In the genomic region with DNA sequence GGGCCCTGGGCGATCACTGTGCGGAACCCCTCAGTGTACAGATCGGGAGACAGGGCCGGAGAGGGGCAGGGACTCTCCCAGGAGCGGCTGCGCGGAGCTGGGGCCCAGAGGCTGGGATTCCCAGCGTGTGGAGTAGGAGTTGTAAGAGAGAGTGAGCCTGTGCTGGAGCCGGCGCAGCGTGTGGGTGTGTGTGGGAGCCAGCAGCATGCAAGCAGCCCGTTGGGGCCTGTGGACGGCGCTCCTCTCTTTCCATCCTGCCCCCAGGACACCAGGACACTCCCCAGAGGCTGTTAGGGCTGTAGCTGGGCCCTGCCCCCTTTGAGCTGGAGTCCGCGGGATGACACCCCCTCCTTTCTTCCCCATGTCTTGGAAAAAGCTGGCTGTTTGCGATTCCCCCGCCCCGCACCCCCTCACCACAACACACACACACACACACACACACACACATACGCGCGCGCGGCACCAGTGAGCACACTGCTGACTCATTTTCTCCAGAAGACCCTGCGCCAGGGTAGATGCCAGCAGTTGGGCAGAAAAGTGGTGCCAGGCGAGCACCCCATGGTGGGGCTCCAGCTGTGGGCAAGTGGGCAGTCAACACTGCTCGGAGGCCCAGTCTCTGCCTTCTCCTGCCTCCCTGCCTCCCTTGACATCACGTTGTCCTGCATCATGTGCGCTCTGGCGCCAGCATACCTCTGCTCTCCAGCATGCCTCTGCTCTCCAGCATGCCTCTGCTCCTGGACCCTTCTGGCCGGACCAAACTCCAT, we compare ENCODE assay signal across 1 cellular context.
TF ChIP-seq lines count a peak whose summit lies in the region.

No MANE protein-coding gene starts in this region.

TF ChIP-seq in IMR-90, 13 proteins besides CTCF, POLR2A, EP300 and RAD21 (continued from another document):
- TF ChIP-seq SMC3 (IDR thresholded peaks at IDR 0.05; ENCODE audit: low read depth, low read length) (no peak), MAZ (IDR thresholded peaks at IDR 0.05; ENCODE audit: borderline replicate concordance, low read depth, low read length) (peak; percentile 61; the same call in 1 of the 2 replicates), MXI1 (IDR thresholded peaks at IDR 0.05; ENCODE audit: borderline replicate concordance, low read depth, low read length) (peak; percentile 84)
TF ChIP-seq in IMR-90: peak in this region for 5.
